In the genomic region with DNA sequence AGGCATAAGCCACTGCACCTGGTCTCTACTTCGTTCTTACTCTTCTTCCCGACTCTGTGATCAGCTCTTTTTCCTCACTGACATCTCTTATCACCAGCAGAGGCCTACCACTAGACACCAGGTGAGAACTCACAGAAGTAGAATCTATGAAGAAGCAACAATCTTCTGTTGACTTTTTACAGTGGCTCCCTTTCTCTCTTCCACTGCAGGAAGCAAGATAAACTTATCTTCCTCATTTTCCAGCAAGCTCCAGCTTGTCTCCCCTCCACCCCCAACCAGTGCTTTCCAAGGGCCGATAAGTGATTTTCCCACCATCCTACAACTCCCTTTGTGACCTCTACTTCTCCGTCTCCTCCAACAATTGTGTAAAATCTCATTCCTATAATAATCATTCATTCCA, we compare ENCODE assay signal across 33 cellular contexts. TPM values are rescaled to one million over a fixed set of nuclear protein-coding genes. Genes with fewer than 3 reads are reported as not detected.
"Had no signal": no experiment of that assay in that cellular context is flagged by ENCODE, and none has a peak within 500 bp of the region (broad histone marks: within the 10 kb centered on the region; RNA-seq: fewer than 3 reads in every experiment).

No MANE protein-coding gene starts in this region.

- H3K36me3 ChIP-seq: esophagus squamous epithelium, gastrocnemius medialis, heart right ventricle, left lung, lower lobe of right lung had no signal

- H3K4me3 ChIP-seq: coronary artery, dorsolateral prefrontal cortex, esophagus squamous epithelium, gastrocnemius medialis, heart right ventricle, left lung, lower lobe of right lung had no signal

- H3K27ac ChIP-seq: coronary artery, dorsolateral prefrontal cortex, epithelial cell of prostate, esophagus squamous epithelium, gastrocnemius medialis, heart right ventricle, left lung, lower lobe of right lung had no signal

- H3K4me1 ChIP-seq: esophagus squamous epithelium, gastrocnemius medialis, heart right ventricle, left lung, lower lobe of right lung had no signal

- DNase-seq: dermis blood vessel endothelial cell; dorsolateral prefrontal cortex; effector CD4-positive, alpha-beta T cell; effector memory CD4-positive, alpha-beta T cell; erythroblast; esophagus squamous epithelium; foreskin fibroblast; foreskin melanocyte; gastrocnemius medialis; glutamatergic neuron; head of caudate nucleus; heart right ventricle; hippocampal formation; left cardiac atrium; left lung; left ventricle myocardium superior; lower lobe of right lung; mesenchymal stem cell; midbrain; naive thymus-derived CD4-positive, alpha-beta T cell had no signal

- FAIRE-seq: colon, endometrium, islet of Langerhans, keratinocyte had no signal

- ATAC-seq: esophagus mucosa; gastrocnemius medialis; heart right ventricle; left cardiac atrium; left lung; left ventricle myocardium superior; lower lobe of right lung; naive thymus-derived CD4-positive, alpha-beta T cell had no signal

RNA-seq across cellular contexts. Expression of a gene that starts 45.5 kb away (rescaled TPM):
- total RNA-seq: dermis blood vessel endothelial cell; dorsolateral prefrontal cortex; esophagus mucosa; esophagus squamous epithelium; gastrocnemius medialis; glomerular endothelial cell; kidney epithelial cell; left lung; left ventricle myocardium superior; lower lobe of right lung; lung microvascular endothelial cell; mononuclear cell; mucosa of gallbladder; naive thymus-derived CD4-positive, alpha-beta T cell had no signal
- polyA plus RNA-seq: keratinocyte; naive thymus-derived CD4-positive, alpha-beta T cell had no signal

RNA-seq across cellular contexts. Expression of a gene that starts 52.7 kb away (rescaled TPM):
- total RNA-seq: dermis blood vessel endothelial cell; esophagus mucosa; esophagus squamous epithelium; glomerular endothelial cell; heart right ventricle; kidney epithelial cell; left cardiac atrium; left ventricle myocardium superior; lower leg skin; lower lobe of right lung; lung microvascular endothelial cell; mononuclear cell; mucosa of gallbladder; naive thymus-derived CD4-positive, alpha-beta T cell had no signal
- polyA plus RNA-seq: heart right ventricle; keratinocyte; naive thymus-derived CD4-positive, alpha-beta T cell had no signal
